22 cellular contexts compared by ENCODE assay signal in genomic region chr3:37693791-37694194, GRCh38.
DNase-seq lines count a peak whose midpoint lies in the region; ATAC-seq and TF ChIP-seq lines count a peak whose summit lies in the region.
"Had no signal": no experiment of that assay in that cellular context is flagged by ENCODE, and none has a peak within 500 bp of the region (broad histone marks: within the 10 kb centered on the region; RNA-seq: fewer than 3 reads in every experiment).

No MANE protein-coding gene starts in this region.

- no peaks in the 10 kb centered on the region for H3K79me2 ChIP-seq in OCI-LY7 (ENCODE audit: insufficient read depth, low read depth, low read length)

- TF ChIP-seq POLR2A in thyroid gland (IDR thresholded peaks at IDR 0.05): no peak

- no peaks in the 10 kb centered on the region for H3K9me3 ChIP-seq in thyroid gland
- no peaks in the 10 kb centered on the region for H3K9me3 ChIP-seq in OCI-LY7 (ENCODE audit: low read length)
- H3K9me3 ChIP-seq: BLaER1, body of pancreas, esophagus muscularis mucosa, tibial nerve had no signal

- H2AFZ ChIP-seq in OCI-LY7 (ENCODE audit: low read length): no peak overlapping the region

- no peaks in the 10 kb centered on the region for H3K27me3 ChIP-seq in thyroid gland
- H3K27me3 ChIP-seq: BLaER1, body of pancreas, esophagus muscularis mucosa, tibial nerve had no signal

- POLR2A ChIA-PET in OCI-LY7 (lab: Charles Lee): interaction anchor here (1.3 kb wide), 1 partner anchor 12 kb away, joined by 3 read pairs; no protein-coding TSS in a partner anchor

- BruUV-seq in OCI-LY7 (replicated peaks; lab: Mats Ljungman, UMichigan): no TSS peak

- intact Hi-C loops in thyroid gland (cut with DNase I) (no loop called here), OCI-LY7 (cut with micrococcal nuclease; ENCODE audit: unreplicated experiment) (no loop called here)

- CTCF ChIA-PET in OCI-LY7 (lab: Charles Lee; ENCODE audit: unreplicated experiment): no interaction called here

- no peak overlapping the region for H3K4me3 ChIP-seq in thyroid gland (replicated peaks in 1 of 3)
- H3K4me3 ChIP-seq in OCI-LY7 (ENCODE audit: low read depth, low read length, poor library complexity, severe bottlenecking): no peak overlapping the region
- H3K4me3 ChIP-seq: BLaER1, body of pancreas, esophagus muscularis mucosa, tibial nerve had no signal

- H3K27ac ChIP-seq in thyroid gland (peak overlapping the region; percentile 78 to 85 (median 80)), OCI-LY7 (ENCODE audit: low read depth, low read length, poor library complexity, severe bottlenecking) (no peak overlapping the region)
- H3K27ac ChIP-seq: BLaER1, body of pancreas, esophagus muscularis mucosa, KMS-11, tibial nerve had no signal

- ATAC-seq in HG03342 (IDR thresholded peaks at IDR 0.05; ENCODE audit: unreplicated experiment): no peak
- ATAC-seq: body of pancreas; naive thymus-derived CD8-positive, alpha-beta T cell had no signal

- no peak overlapping the region for H3K4me2 ChIP-seq in OCI-LY7 (ENCODE audit: low read length)
- H3K4me2 ChIP-seq: BLaER1, KMS-11 had no signal

- no peaks in the 10 kb centered on the region for H3K36me3 ChIP-seq in thyroid gland
- no peaks in the 10 kb centered on the region for H3K36me3 ChIP-seq in OCI-LY7 (ENCODE audit: insufficient read depth, low read length)
- H3K36me3 ChIP-seq: BLaER1, esophagus muscularis mucosa, tibial nerve had no signal

- H4K20me1 ChIP-seq in OCI-LY7 (ENCODE audit: insufficient read depth, low read length): no peaks in the 10 kb centered on the region
- H4K20me1 ChIP-seq: BLaER1 had no signal

- TF ChIP-seq CTCF in thyroid gland (IDR thresholded peaks at IDR 0.05) (peak in 2 of 6 experiments; percentile 11 to 38), OCI-LY7 (conservative IDR thresholded peaks at IDR 0.05; ENCODE audit: low read length) (no peak)

- no peaks in the 10 kb centered on the region for H3K9me2 ChIP-seq in OCI-LY7 (ENCODE audit: insufficient read depth, low read length)

- peak; percentile 30 for DNase-seq in NCI-H2227 treated with DMSO at 0.1 percent for 48 hours (lab: John Stamatoyannopoulos, UW)
- no peak for DNase-seq in NCI-H2227 (lab: John Stamatoyannopoulos, UW; ENCODE audit: unreplicated experiment)
- peak; percentile 23 for DNase-seq in RPMI7951 (ENCODE audit: low read depth)
- peak; percentile 84 for DNase-seq in islet precursor cell
- DNase-seq in thyroid gland: peak; percentile 77 to 79
- no peak for DNase-seq in OCI-LY7 (ENCODE audit: low spot score)
- DNase-seq in Ammon's horn (ENCODE audit: low spot score): no peak
- DNase-seq: activated CD4-positive, alpha-beta memory T cell treated with anti-CD3 and anti-CD28 coated beads for 36 hours; activated CD4-positive, CD25-positive, alpha-beta regulatory T cell; activated gamma-delta T cell; body of pancreas; Calu3; effector CD4-positive, alpha-beta T cell; kidney glomerular epithelial cell; naive thymus-derived CD8-positive, alpha-beta T cell; NCI-H1930; retina had no signal

- WGBS in thyroid gland, 2 donors: 39 to 55% methylated on average over 6 of the region's 6 CpGs

- H3K4me1 ChIP-seq in thyroid gland (peaks cover 67 to 68% of the 10 kb centered on the region in 2 donors), OCI-LY7 (ENCODE audit: insufficient read depth, low read length, poor library complexity, severe bottlenecking) (no peaks in the 10 kb centered on the region)
- H3K4me1 ChIP-seq: BLaER1, body of pancreas had no signal

Comparison
In these comparisons a context has a peak if more than half of its experiments do, and no peak if none do; other contexts are left out.
1. DNase-seq: peak in NCI-H2227 treated with DMSO at 0.1 percent for 48 hours (single experiment), RPMI7951 (single experiment), islet precursor cell (single experiment) and thyroid gland (2 of 2); none in NCI-H2227 (single experiment), OCI-LY7 (single experiment) and Ammon's horn (single experiment).